In genomic region chr22:41444360-41445170, GRCh38 we compare ENCODE assay signal across 8 cellular contexts. TPM values are rescaled to one million over a fixed set of nuclear protein-coding genes. Genes with fewer than 3 reads are reported as not detected.
A peak's percentile ranks its signal among the peaks of the same experiment; 100 is the strongest.
DNase-seq lines count a peak whose midpoint lies in the region; ATAC-seq and TF ChIP-seq lines count a peak whose summit lies in the region.

No MANE protein-coding gene starts in this region.

- peaks cover 0 to 3% (median 0%) of the 10 kb centered on the region in 7 donors for H3K27me3 ChIP-seq in spleen (replicated peaks in 1 of 7)

- POLR2A ChIA-PET in AG04449 (lab: Yijun Ruan, JAX): interaction anchor here (2.6 to 4.4 kb wide), 3 partner anchors 8 to 63 kb away, joined by 13 to 50 read pairs (median 27); partner anchors contain the start of genes ACO2, PHF5A and TEF

- H3K4me3 ChIP-seq in AG04449 (ENCODE audit: low read depth, low read length) (peak overlapping the region; percentile 86), spleen (peak overlapping the region; percentile 67 to 98 (median 92))

- intact Hi-C loops in spleen (cut with DNase I; ENCODE audit: low total_unique reads): no loop called here

- TF ChIP-seq CTCF in AG04449 (IDR thresholded peaks at IDR 0.05; ENCODE audit: insufficient read depth, low read length, missing control alignments) (no peak), spleen (IDR thresholded peaks at IDR 0.05 in 8 of 11, conservative IDR thresholded peaks at IDR 0.05 in 3 of 11) (peak in 3 of 11 experiments; percentile 14 to 31 (median 23))

- DNase-seq in AG04449 (ENCODE audit: low read depth, low spot score) (peak; percentile 84), NCI-H446 (lab: John Stamatoyannopoulos, UW) (peak; percentile 95 to 98), cerebellar cortex (ENCODE audit: low spot score) (peak; percentile 99), iris pigment epithelial cell (ENCODE audit: low read depth) (peak; percentile 98), spleen (peak; percentile 95)
- DNase-seq in activated CD4-positive, CD25-positive, alpha-beta regulatory T cell treated with anti-CD3 and anti-CD28 coated beads, Interleukin-2, amount 50 U/mL, for 72 hours: peak; percentile 73

- peak; percentile 52 for ATAC-seq in GM18907 (IDR thresholded peaks at IDR 0.05; ENCODE audit: unreplicated experiment)
- ATAC-seq in HG03175 (IDR thresholded peaks at IDR 0.05; ENCODE audit: unreplicated experiment): peak; percentile 47

- no peak for TF ChIP-seq POLR2A in spleen (IDR thresholded peaks at IDR 0.05)

- peaks cover 10 to 72% (median 47%) of the 10 kb centered on the region in 6 donors for H3K4me1 ChIP-seq in spleen

- H3K27ac ChIP-seq in spleen: peak overlapping the region; percentile 94 to 100 (median 99)

- no peaks in the 10 kb centered on the region for H3K9me3 ChIP-seq in spleen

- 0 to 1% (median 1%) methylated on average over 37 of the region's 37 CpGs for WGBS in spleen, 5 donors

- H3K36me3 ChIP-seq in spleen: peaks cover 0 to 36% (median 2%) of the 10 kb centered on the region in 6 donors

- CTCF ChIA-PET in AG04449 (lab: Yijun Ruan, JAX): interaction anchor here (1.2 to 2.7 kb wide), 3 partner anchors 7 to 73 kb away, joined by 4 to 17 read pairs (median 13); no protein-coding TSS in a partner anchor

RNA-seq across cellular contexts. Expression of gene TOB2, which starts 2.0 kb away (rescaled TPM):
- 10 to 100 TPM; 30.9 to 52.4 (median 44.8) TPM for total RNA-seq in spleen
- 10 to 100 TPM in 1 of 3 donors, 1 to 10 TPM in 2; 7.5 to 17.1 (median 8.9) TPM for polyA plus RNA-seq in spleen

RNA-seq across cellular contexts. Expression of gene PHF5A, which starts 23.9 kb away (rescaled TPM):
- total RNA-seq in spleen: 10 to 100 TPM; 29.6 to 41.2 (median 34.7) TPM
- polyA plus RNA-seq in spleen: 10 to 100 TPM; 35.3 to 67.5 (median 50.3) TPM

RNA-seq across cellular contexts. Expression of gene ACO2, which starts 24.4 kb away (rescaled TPM):
- total RNA-seq in spleen: 10 to 100 TPM; 51.7 to 82.0 (median 76.2) TPM
- polyA plus RNA-seq in spleen: 10 to 100 TPM; 21.4 to 31.7 (median 25.5) TPM

Comparison
In these comparisons a context has a peak if more than half of its experiments do, and no peak if none do; other contexts are left out.
1. Peak in every context shown above with its lines: DNase-seq, ATAC-seq, H3K4me3 ChIP-seq and H3K27ac ChIP-seq.